8 cellular contexts compared by ENCODE assay signal in genomic region chr19:4524808-4525562, GRCh38. TPM values are rescaled to one million over a fixed set of nuclear protein-coding genes. Genes with fewer than 3 reads are reported as not detected.
DNase-seq lines count a peak whose midpoint lies in the region; ATAC-seq and TF ChIP-seq lines count a peak whose summit lies in the region.

No MANE protein-coding gene starts in this region.

- H3K9ac ChIP-seq in OCI-LY1 (ENCODE audit: low read length): no peak overlapping the region

- H3K79me2 ChIP-seq in OCI-LY1 (ENCODE audit: insufficient read depth, low read length): no peaks in the 10 kb centered on the region

- H3K4me3 ChIP-seq in OCI-LY1 (ENCODE audit: low read depth, low read length, poor library complexity, severe bottlenecking) (no peak overlapping the region), fibroblast of pulmonary artery (replicated peaks; ENCODE audit: low read depth, low read length) (no peak overlapping the region), prostate gland (no peak overlapping the region)

- intact Hi-C loops in prostate gland (cut with DNase I): loop anchor here (10.0 kb wide), 1 partner anchor 260 kb away; no protein-coding TSS in a partner anchor

- H3K27me3 ChIP-seq in OCI-LY1 (ENCODE audit: insufficient read depth, low read length) (no peaks in the 10 kb centered on the region), prostate gland (replicated peaks; ENCODE audit: insufficient read depth) (no peaks in the 10 kb centered on the region)

- 66% methylated on average over 23 of the region's 23 CpGs for WGBS in prostate gland

- no peak for TF ChIP-seq POLR2A in prostate gland (IDR thresholded peaks at IDR 0.05)

- TF ChIP-seq CTCF in OCI-LY1 (IDR thresholded peaks at IDR 0.05; ENCODE audit: low read length): peak; percentile 56
- peak; percentile 90 for TF ChIP-seq CTCF in fibroblast of pulmonary artery (IDR thresholded peaks at IDR 0.05; ENCODE audit: low read length, missing control alignments)
- peak; percentile 19 to 55 (median 46) for TF ChIP-seq CTCF in prostate gland (IDR thresholded peaks at IDR 0.05)

- H2AFZ ChIP-seq in OCI-LY1 (ENCODE audit: low read length): no peak overlapping the region

- H3K27ac ChIP-seq in OCI-LY1 (ENCODE audit: low read depth, low read length, poor library complexity, severe bottlenecking) (no peak overlapping the region), prostate gland (no peak overlapping the region)

- H3K4me1 ChIP-seq in OCI-LY1 (ENCODE audit: insufficient read depth, low read length, severe bottlenecking) (no peaks in the 10 kb centered on the region), prostate gland (replicated peaks) (no peaks in the 10 kb centered on the region)

- H3K9me3 ChIP-seq in OCI-LY1 (ENCODE audit: low read length) (no peaks in the 10 kb centered on the region), prostate gland (no peaks in the 10 kb centered on the region)

- H3K9me2 ChIP-seq in OCI-LY1 (ENCODE audit: low read depth, low read length): no peaks in the 10 kb centered on the region

- H3K36me3 ChIP-seq in OCI-LY1 (ENCODE audit: insufficient read depth, low read length) (no peaks in the 10 kb centered on the region), prostate gland (no peaks in the 10 kb centered on the region)

- DNase-seq in NCI-H82 (lab: John Stamatoyannopoulos, UW) (peak; percentile 50), NCI-H82 treated with DMSO at 0.1 percent for 48 hours (lab: John Stamatoyannopoulos, UW; ENCODE audit: unreplicated experiment) (no peak), activated T-cell treated with anti-CD3 and anti-CD28 coated beads for 48 hours (ENCODE audit: low read depth) (peak; percentile 64), fibroblast of pulmonary artery (ENCODE audit: low read depth) (peak; percentile 58), prostate gland (ENCODE audit: low spot score) (no peak), COR-L47 (lab: John Stamatoyannopoulos, UW) (no peak)

- H3F3A ChIP-seq in OCI-LY1 (ENCODE audit: insufficient read depth, low read length): no peaks in the 10 kb centered on the region

- no peak overlapping the region for H3K4me2 ChIP-seq in OCI-LY1 (ENCODE audit: low read length)

- no peaks in the 10 kb centered on the region for H4K20me1 ChIP-seq in OCI-LY1 (ENCODE audit: insufficient read depth, low read length)

- no peak for ATAC-seq in GM19455 (IDR thresholded peaks at IDR 0.05; ENCODE audit: unreplicated experiment)

RNA-seq across cellular contexts. Expression of gene PLIN4, which starts 6.7 kb away (rescaled TPM):
- 10 to 100 TPM in 1 of 2 donors, 1 to 10 TPM in 1; 8.2 to 13.9 TPM for total RNA-seq in prostate gland

RNA-seq across cellular contexts. Expression of gene PLIN5, which starts 10.0 kb away (rescaled TPM):
- total RNA-seq in prostate gland: 10 to 100 TPM; 23.2 to 26.8 TPM

RNA-seq across cellular contexts. Expression of gene LRG1, which starts 14.9 kb away (rescaled TPM):
- total RNA-seq in prostate gland: 1 to 10 TPM; 2.5 to 3.6 TPM

RNA-seq across cellular contexts. Expression of gene SEMA6B, which starts 34.5 kb away (rescaled TPM):
- total RNA-seq in prostate gland: 1 to 10 TPM; 4.3 to 7.8 TPM

RNA-seq across cellular contexts. Expression of gene HDGFL2, which starts 52.9 kb away (rescaled TPM):
- 10 to 100 TPM; 40.8 to 61.8 TPM for total RNA-seq in prostate gland

Comparison
In these comparisons a context has a peak if more than half of its experiments do, and no peak if none do; other contexts are left out.
1. DNase-seq: peak in NCI-H82 (single experiment), activated T-cell treated with anti-CD3 and anti-CD28 coated beads for 48 hours (single experiment) and fibroblast of pulmonary artery (single experiment); none in NCI-H82 treated with DMSO at 0.1 percent for 48 hours (single experiment), prostate gland (single experiment) and COR-L47 (single experiment).
2. Peak in every context shown above with its lines, with median percentiles within 50 percentile points of each other: CTCF ChIP-seq.